In the genomic region with DNA sequence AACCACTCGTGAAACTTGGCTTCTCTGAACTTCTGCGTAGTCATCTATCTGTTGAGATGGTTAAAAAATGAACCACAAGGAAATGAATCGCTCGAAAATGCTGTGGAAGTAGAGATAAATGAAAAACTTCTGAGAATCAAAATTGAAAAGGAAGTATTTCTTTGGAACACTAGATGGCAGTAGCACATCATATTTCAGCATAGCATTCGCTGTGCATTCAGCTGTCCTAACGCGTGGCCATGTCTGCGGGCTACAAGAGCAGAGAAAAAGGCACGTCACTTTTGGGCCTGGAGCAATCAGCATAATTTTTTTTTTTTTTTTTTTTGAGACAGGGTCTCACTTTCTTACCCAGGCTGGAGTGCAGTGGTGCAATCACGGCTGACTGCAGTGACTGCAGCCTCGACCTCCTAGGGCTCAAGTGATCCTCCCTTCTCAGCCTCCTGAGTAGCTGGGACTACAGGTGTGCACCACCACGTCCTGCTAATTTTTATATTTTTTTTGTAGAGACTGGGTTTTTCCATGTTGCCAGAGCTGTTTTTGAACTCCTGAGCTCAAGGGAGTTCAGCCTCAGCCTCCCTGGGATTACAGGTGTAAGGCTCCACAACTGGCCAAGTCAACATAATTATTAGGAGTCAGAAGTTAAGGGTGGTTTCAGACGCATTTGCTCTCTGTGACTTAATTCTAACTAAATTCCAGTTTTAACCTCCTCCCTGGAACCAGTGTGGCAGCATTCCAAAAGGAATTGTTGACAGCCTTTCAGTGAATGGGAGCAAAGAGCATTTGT, we compare ENCODE assay signal across 1 cellular context.
TF ChIP-seq lines count a peak whose summit lies in the region.

No MANE protein-coding gene starts in this region.

TF ChIP-seq in endothelial cell of umbilical vein, 7 proteins besides CTCF, POLR2A, EP300 and RAD21 (continued from another document):
- TF ChIP-seq, protein P1, sequence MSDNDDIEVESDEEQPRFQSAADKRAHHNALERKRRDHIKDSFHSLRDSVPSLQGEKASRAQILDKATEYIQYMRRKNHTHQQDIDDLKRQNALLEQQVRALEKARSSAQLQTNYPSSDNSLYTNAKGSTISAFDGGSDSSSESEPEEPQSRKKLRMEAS (IDR thresholded peaks at IDR 0.05; ENCODE audit: insufficient read depth, insufficient read length) = no peak
- TF ChIP-seq MYC (IDR thresholded peaks at IDR 0.05; ENCODE audit: low read depth, low read length) (no peak), GATA2 (IDR thresholded peaks at IDR 0.05; ENCODE audit: insufficient read depth, insufficient read length, low read depth, low read length) (no peak), POLR2AphosphoS5 (IDR thresholded peaks at IDR 0.05; ENCODE audit: insufficient read depth, low read depth, low read length) (no peak), EZH2 (IDR thresholded peaks at IDR 0.05; ENCODE audit: borderline replicate concordance, low read depth, low read length, severe bottlenecking) (no peak)
TF ChIP-seq in endothelial cell of umbilical vein: peak in this region for 0.
